In the genomic region with DNA sequence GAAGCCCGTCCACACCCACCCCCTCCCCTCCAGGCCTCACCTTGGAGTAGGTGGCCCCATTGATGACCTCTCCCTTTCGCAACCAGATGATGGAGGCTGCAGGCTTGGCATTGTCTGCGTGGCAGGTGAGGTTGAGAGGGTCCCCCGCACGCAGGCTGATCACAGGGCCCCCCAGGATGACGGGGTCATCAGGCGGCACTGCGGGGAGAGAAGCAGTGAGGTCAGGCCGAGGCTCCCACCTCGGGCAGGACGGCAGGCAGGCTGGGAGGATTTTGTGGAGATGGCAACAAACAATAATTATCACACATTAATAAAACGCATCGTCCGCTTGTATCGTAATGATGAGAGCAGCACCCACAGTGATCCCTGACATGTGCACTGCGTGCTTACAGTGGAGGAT, we compare ENCODE assay signal across 22 cellular contexts.
"Had no signal": no experiment of that assay in that cellular context is flagged by ENCODE, and none has a peak within 500 bp of the region (broad histone marks: within the 10 kb centered on the region; RNA-seq: fewer than 3 reads in every experiment).

No MANE protein-coding gene starts in this region.

- H3K27me3 ChIP-seq: dorsolateral prefrontal cortex, foreskin keratinocyte, heart left ventricle, left lung had no signal

- DNase-seq: dermis blood vessel endothelial cell; dorsolateral prefrontal cortex; effector CD4-positive, alpha-beta T cell; effector memory CD4-positive, alpha-beta T cell; foreskin keratinocyte; hippocampal formation; left cardiac atrium; lower lobe of right lung; mesenchymal stem cell had no signal

- H3K4me1 ChIP-seq: foreskin keratinocyte, gastroesophageal sphincter had no signal

- H3K9me3 ChIP-seq: esophagus muscularis mucosa, gastroesophageal sphincter, heart left ventricle, left lung, lower lobe of right lung, mucosa of descending colon had no signal

- H3K4me1 Mint-ChIP-seq: mesothelial cell of epicardium had no signal

- H3K27ac Mint-ChIP-seq: mesothelial cell of epicardium had no signal

- H3K9me3 Mint-ChIP-seq: mesothelial cell of epicardium had no signal

- ATAC-seq: foreskin keratinocyte, gastroesophageal sphincter, heart left ventricle, left cardiac atrium, left lung, left ventricle myocardium superior, lower lobe of right lung, mucosa of descending colon had no signal

- H3K36me3 Mint-ChIP-seq: mesothelial cell of epicardium had no signal

- H3K4me3 Mint-ChIP-seq: mesothelial cell of epicardium had no signal

- H3K36me3 ChIP-seq: esophagus muscularis mucosa, gastroesophageal sphincter, heart left ventricle, left lung, lower lobe of right lung had no signal

- H3K4me3 ChIP-seq: coronary artery, dorsolateral prefrontal cortex, esophagus muscularis mucosa, gastroesophageal sphincter, heart left ventricle, left lung, lower lobe of right lung, mucosa of descending colon had no signal

- FAIRE-seq: colon, endothelial cell of umbilical vein, frontal cortex, islet of Langerhans, keratinocyte had no signal

- H3K27ac ChIP-seq: coronary artery, dorsolateral prefrontal cortex, esophagus muscularis mucosa, foreskin keratinocyte, gastroesophageal sphincter, heart left ventricle, left lung, lower lobe of right lung had no signal
